ENCODE assay signal across 2 cellular contexts in the genomic region with DNA sequence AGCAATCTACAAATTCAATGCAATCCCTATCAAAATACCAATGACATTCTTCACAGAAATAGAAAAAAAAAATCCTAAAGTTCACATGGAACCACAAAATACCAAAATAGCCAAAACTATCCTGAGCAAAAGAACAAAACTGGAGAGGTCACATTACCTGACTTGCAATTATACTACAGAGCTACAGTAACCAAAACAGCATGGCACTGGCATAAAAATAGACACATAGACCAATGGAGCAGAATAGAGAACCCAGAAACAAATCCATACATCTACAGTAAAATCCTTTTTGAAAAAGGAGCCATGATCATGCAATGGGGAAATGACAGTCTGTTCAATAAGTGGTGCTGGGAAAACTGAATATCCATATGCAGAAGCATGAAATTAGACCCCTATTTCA. TPM values are rescaled to one million over a fixed set of nuclear protein-coding genes. Genes with fewer than 3 reads are reported as not detected.
"Had no signal": no experiment of that assay in that cellular context is flagged by ENCODE, and none has a peak within 500 bp of the region (broad histone marks: within the 10 kb centered on the region; RNA-seq: fewer than 3 reads in every experiment).

No MANE protein-coding gene starts in this region.

RNA-seq across cellular contexts. Expression of a gene that starts 51.5 kb away (rescaled TPM):
- total RNA-seq: activated CD4-positive, alpha-beta memory T cell treated with anti-CD3 and anti-CD28 coated beads for 36 hours; T-helper 17 cell had no signal
